8 cellular contexts compared by ENCODE assay signal in genomic region chr17:73231363-73231762, GRCh38. TPM values are rescaled to one million over a fixed set of nuclear protein-coding genes. Genes with fewer than 3 reads are reported as not detected.
DNase-seq lines count a peak whose midpoint lies in the region; ATAC-seq and TF ChIP-seq lines count a peak whose summit lies in the region.

No MANE protein-coding gene starts in this region.

- H3K9me3 Mint-ChIP-seq in activated CD4-positive, alpha-beta memory T cell treated with anti-CD3 and anti-CD28 coated beads for 36 hours = no peaks in the 10 kb centered on the region
- no peaks in the 10 kb centered on the region for H3K9me3 Mint-ChIP-seq in progenitor cell of endocrine pancreas (ENCODE audit: low read depth)

- CTCF ChIA-PET in activated CD4-positive, alpha-beta memory T cell treated with anti-CD3 and anti-CD28 coated beads for 36 hours (lab: Charles Lee) = interaction anchor here (0.6 to 3.0 kb wide), 11 partner anchors 20 to 971 kb away, joined by 3 to 21 read pairs (median 4); partner anchors contain the start of genes COG1 and RPL38

- H3K27me3 ChIP-seq in foreskin keratinocyte = no peaks in the 10 kb centered on the region

- H3K27ac ChIP-seq in foreskin keratinocyte = peak overlapping the region; percentile 84

- H3K36me3 Mint-ChIP-seq in activated CD4-positive, alpha-beta memory T cell treated with anti-CD3 and anti-CD28 coated beads for 36 hours = peaks cover 13% of the 10 kb centered on the region
- peaks cover 12% of the 10 kb centered on the region for H3K36me3 Mint-ChIP-seq in progenitor cell of endocrine pancreas (ENCODE audit: insufficient read depth)

- no peaks in the 10 kb centered on the region for H3K27me3 Mint-ChIP-seq in activated CD4-positive, alpha-beta memory T cell treated with anti-CD3 and anti-CD28 coated beads for 36 hours
- no peaks in the 10 kb centered on the region for H3K27me3 Mint-ChIP-seq in progenitor cell of endocrine pancreas

- no peak for ATAC-seq in foreskin keratinocyte
- ATAC-seq in GM21515 (IDR thresholded peaks at IDR 0.05; ENCODE audit: unreplicated experiment) = no peak

- H3K27ac Mint-ChIP-seq in activated CD4-positive, alpha-beta memory T cell treated with anti-CD3 and anti-CD28 coated beads for 36 hours = peak overlapping the region; percentile 94
- peak overlapping the region; percentile 100 for H3K27ac Mint-ChIP-seq in progenitor cell of endocrine pancreas

- H3K4me1 ChIP-seq in foreskin keratinocyte = peaks cover 23% of the 10 kb centered on the region

- no peak for TF ChIP-seq CTCF in foreskin keratinocyte (conservative IDR thresholded peaks at IDR 0.05)
- no peak for TF ChIP-seq CTCF in progenitor cell of endocrine pancreas (IDR thresholded peaks at IDR 0.05; ENCODE audit: unreplicated experiment)

- intact Hi-C loops in activated CD4-positive, alpha-beta memory T cell treated with anti-CD3 and anti-CD28 coated beads for 36 hours (cut with micrococcal nuclease) = no loop called here

- POLR2A ChIA-PET in activated CD4-positive, alpha-beta memory T cell treated with anti-CD3 and anti-CD28 coated beads for 36 hours (lab: Charles Lee) = interaction anchor here (1.0 to 2.9 kb wide), 4 partner anchors 20 to 512 kb away, joined by 4 to 23 read pairs (median 5); partner anchors contain the start of gene COG1

- H3K4me1 Mint-ChIP-seq in activated CD4-positive, alpha-beta memory T cell treated with anti-CD3 and anti-CD28 coated beads for 36 hours (ENCODE audit: low read depth) = peaks cover 57% of the 10 kb centered on the region
- peaks cover 32% of the 10 kb centered on the region for H3K4me1 Mint-ChIP-seq in progenitor cell of endocrine pancreas (ENCODE audit: low read depth)

- H3K4me3 Mint-ChIP-seq in activated CD4-positive, alpha-beta memory T cell treated with anti-CD3 and anti-CD28 coated beads for 36 hours = peak overlapping the region; percentile 94
- peak overlapping the region; percentile 97 for H3K4me3 Mint-ChIP-seq in progenitor cell of endocrine pancreas (ENCODE audit: low read depth)

- DNase-seq in AG20443 (ENCODE audit: low spot score) (peak; percentile 32), HCEC 1CT (peak; percentile 30), foreskin keratinocyte (peak in 1 of 2 donors; percentile 19), progenitor cell of endocrine pancreas (ENCODE audit: low spot score, unreplicated experiment) (no peak), DMS114 treated with DMSO at 0.1 percent for 48 hours (lab: John Stamatoyannopoulos, UW; ENCODE audit: unreplicated experiment) (no peak)
- peak; percentile 20 for DNase-seq in activated CD4-positive, alpha-beta memory T cell treated with anti-CD3 and anti-CD28 coated beads for 36 hours
- DNase-seq in stimulated activated CD4-positive, alpha-beta T cell treated with anti-CD3 and anti-CD28 coated beads, Interleukin-4, amount 100 ng/mL, for 4 hours = no peak

RNA-seq across cellular contexts. Expression of gene CPSF4L, which starts 30.3 kb away (rescaled TPM):
- total RNA-seq in activated CD4-positive, alpha-beta memory T cell treated with anti-CD3 and anti-CD28 coated beads for 36 hours = not detected
- not detected in 2 replicates for total RNA-seq in foreskin keratinocyte
- polyA plus RNA-seq in foreskin keratinocyte = not detected in 2 replicates
- 0.33 TPM in 1 of 2 replicates, not detected in the other for total RNA-seq in progenitor cell of endocrine pancreas

RNA-seq across cellular contexts. Expression of gene COG1, which starts 38.5 kb away (rescaled TPM):
- total RNA-seq in activated CD4-positive, alpha-beta memory T cell treated with anti-CD3 and anti-CD28 coated beads for 36 hours = 10 to 100 TPM; 29.8 to 30.6 TPM
- total RNA-seq in foreskin keratinocyte (17.0 and 17.6 TPM in 2 replicates), progenitor cell of endocrine pancreas (50.5 and 54.5 TPM in 2 replicates)
- 15.1 and 17.9 TPM in 2 replicates for polyA plus RNA-seq in foreskin keratinocyte

Comparison
In these comparisons a context has a peak if more than half of its experiments do, and no peak if none do; other contexts are left out.
1. DNase-seq: peak in AG20443 (single experiment), HCEC 1CT (single experiment) and activated CD4-positive, alpha-beta memory T cell treated with anti-CD3 and anti-CD28 coated beads for 36 hours (single experiment); none in progenitor cell of endocrine pancreas (single experiment), stimulated activated CD4-positive, alpha-beta T cell treated with anti-CD3 and anti-CD28 coated beads, Interleukin-4, amount 100 ng/mL, for 4 hours (0 of 2) and DMS114 treated with DMSO at 0.1 percent for 48 hours (single experiment).